Comparison of ENCODE assay signal across 31 cellular contexts in genomic region chr18:69380324-69380723, GRCh38. TPM values are rescaled to one million over a fixed set of nuclear protein-coding genes. Genes with fewer than 3 reads are reported as not detected.
"Had no signal": no experiment of that assay in that cellular context is flagged by ENCODE, and none has a peak within 500 bp of the region (broad histone marks: within the 10 kb centered on the region; RNA-seq: fewer than 3 reads in every experiment).

No MANE protein-coding gene starts in this region.

- H3K27me3 ChIP-seq: adrenal gland, body of pancreas, colonic mucosa, foreskin keratinocyte, gastroesophageal sphincter, heart right ventricle had no signal

- H3K4me3 ChIP-seq: adrenal gland, body of pancreas, colonic mucosa, gastroesophageal sphincter, heart right ventricle had no signal

- DNase-seq: activated B cell treated with CpG ODN at 0.5 μM for 24 hours; activated CD4-positive, alpha-beta memory T cell treated with anti-CD3 and anti-CD28 coated beads for 36 hours; activated CD4-positive, alpha-beta T cell treated with anti-CD3 and anti-CD28 coated beads for 48 hours; activated CD4-positive, alpha-beta T cell treated with anti-CD3 and anti-CD28 coated beads, Interleukin-2, amount 50 U/mL, for 1 hour; activated CD8-positive, alpha-beta memory T cell treated with anti-CD3 and anti-CD28 coated beads, Interleukin-2, amount 10 ng/mL, durations not matched to agents 7 days and 5 days; activated CD8-positive, alpha-beta memory T cell treated with anti-CD3 and anti-CD28 coated beads, Interleukin-2, amount 50 U/mL, for 4 hours; activated CD8-positive, alpha-beta T cell treated with anti-CD3 and anti-CD28 coated beads, Interleukin-2, amount 10 ng/mL, durations not matched to agents 7 days and 5 days; activated effector memory CD4-positive, alpha-beta T cell treated with anti-CD3 and anti-CD28 coated beads, Interleukin-2, amount 50 U/mL, for 16 hours; activated naive CD4-positive, alpha-beta T cell treated with anti-CD3 and anti-CD28 coated beads for 36 hours; activated naive CD8-positive, alpha-beta T cell treated with anti-CD3 and anti-CD28 coated beads for 36 hours; activated naive CD8-positive, alpha-beta T cell treated with anti-CD3 and anti-CD28 coated beads, Interleukin-2, amount 50 U/mL, for 24 hours; activated T-cell treated with anti-CD3 and anti-CD28 coated beads, Interleukin-2, amount 50 U/mL, for 1 hour; activated T-cell treated with anti-CD3 and anti-CD28 coated beads, Interleukin-2, amount 50 U/mL, for 48 hours; adrenal gland; amygdala; aorta; body of pancreas; caudate nucleus; colonic mucosa; effector CD8-positive, alpha-beta T cell; foreskin keratinocyte; heart right ventricle; T-helper 2 cell had no signal

- H3K4me1 ChIP-seq: adrenal gland, body of pancreas, colonic mucosa, foreskin keratinocyte, gastroesophageal sphincter, heart right ventricle had no signal

- H3K27ac ChIP-seq: adrenal gland, body of pancreas, colonic mucosa, epithelial cell of prostate, foreskin keratinocyte, gastroesophageal sphincter, heart right ventricle, VCaP had no signal

- H3K9me3 ChIP-seq: adrenal gland, body of pancreas, colonic mucosa, gastroesophageal sphincter, heart right ventricle had no signal

- H3K36me3 ChIP-seq: adrenal gland, colonic mucosa, gastroesophageal sphincter, heart right ventricle had no signal

RNA-seq across cellular contexts. Expression of gene DOK6, which starts 20.4 kb away (rescaled TPM):
- total RNA-seq: activated B cell treated with CpG ODN at 0.5 μM for 24 hours; activated CD4-positive, alpha-beta memory T cell treated with anti-CD3 and anti-CD28 coated beads for 36 hours; activated CD8-positive, alpha-beta memory T cell treated with anti-CD3 and anti-CD28 coated beads for 36 hours; activated CD8-positive, alpha-beta memory T cell treated with anti-CD3 and anti-CD28 coated beads, Interleukin-2, amount 10 ng/mL, durations not matched to agents 7 days and 5 days; activated CD8-positive, alpha-beta T cell treated with anti-CD3 and anti-CD28 coated beads, Interleukin-2, amount 10 ng/mL, durations not matched to agents 7 days and 5 days; activated naive CD4-positive, alpha-beta T cell treated with anti-CD3 and anti-CD28 coated beads for 36 hours; activated naive CD8-positive, alpha-beta T cell treated with anti-CD3 and anti-CD28 coated beads for 36 hours; activated T-helper 1 cell treated with anti-CD3 and anti-CD28 coated beads, Interleukin-12 subunit alpha, Interleukin-12 subunit beta, Interleukin-2, Interleukin-4 antibody, amounts not matched to agents 30 ng/mL and 10 ng/mL and 1 ng/mL, durations not matched to agents 14 hours and 24 hours and 36 hours; activated T-helper 2 cell treated with anti-CD3 and anti-CD28 coated beads, Interferon-gamma antibody, Interleukin-2, Interleukin-4, amounts not matched to agents 10 μg/mL and 5 μg/mL and 100 μg/mL, durations not matched to agents 14 hours and 24 hours and 36 hours; endothelial cell of umbilical vein; foreskin keratinocyte; T-helper 1 cell treated with Interleukin-12 subunit alpha and Interleukin-12 subunit beta and Interleukin-4 antibody, amounts not matched to agents 30 ng/mL and 1 ng/mL, for 36 hours had no signal
- polyA plus RNA-seq: foreskin keratinocyte had no signal
